ENCODE assay signal across 1 cellular context in the genomic region with DNA sequence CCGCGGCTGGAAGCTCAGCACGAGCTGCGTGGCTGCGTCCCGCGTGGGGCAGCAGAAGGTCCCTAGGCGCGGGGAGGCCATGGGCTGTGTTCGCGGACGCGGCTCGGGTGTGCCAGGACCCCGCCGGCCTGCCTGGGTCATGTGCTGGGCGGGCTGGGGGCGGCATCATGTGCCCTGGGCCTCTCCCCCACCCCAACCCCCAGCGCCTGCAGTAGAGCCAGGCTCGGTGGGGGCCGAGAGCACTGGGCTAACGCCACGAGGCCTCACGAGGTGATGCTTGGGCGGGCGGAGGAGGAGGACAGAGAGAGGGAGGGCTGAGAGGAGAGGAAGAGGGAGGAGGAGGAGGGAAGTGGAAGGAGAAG.
TF ChIP-seq lines count a peak whose summit lies in the region.

A gene (minus strand): TSS at position 111 of the 362 bp plus-strand sequence. CDS start 30 bp downstream, at position 81.

TF ChIP-seq in GM23338, 12 proteins besides CTCF, POLR2A, EP300 and RAD21 (continued from another document):
- TF ChIP-seq, protein P1, sequence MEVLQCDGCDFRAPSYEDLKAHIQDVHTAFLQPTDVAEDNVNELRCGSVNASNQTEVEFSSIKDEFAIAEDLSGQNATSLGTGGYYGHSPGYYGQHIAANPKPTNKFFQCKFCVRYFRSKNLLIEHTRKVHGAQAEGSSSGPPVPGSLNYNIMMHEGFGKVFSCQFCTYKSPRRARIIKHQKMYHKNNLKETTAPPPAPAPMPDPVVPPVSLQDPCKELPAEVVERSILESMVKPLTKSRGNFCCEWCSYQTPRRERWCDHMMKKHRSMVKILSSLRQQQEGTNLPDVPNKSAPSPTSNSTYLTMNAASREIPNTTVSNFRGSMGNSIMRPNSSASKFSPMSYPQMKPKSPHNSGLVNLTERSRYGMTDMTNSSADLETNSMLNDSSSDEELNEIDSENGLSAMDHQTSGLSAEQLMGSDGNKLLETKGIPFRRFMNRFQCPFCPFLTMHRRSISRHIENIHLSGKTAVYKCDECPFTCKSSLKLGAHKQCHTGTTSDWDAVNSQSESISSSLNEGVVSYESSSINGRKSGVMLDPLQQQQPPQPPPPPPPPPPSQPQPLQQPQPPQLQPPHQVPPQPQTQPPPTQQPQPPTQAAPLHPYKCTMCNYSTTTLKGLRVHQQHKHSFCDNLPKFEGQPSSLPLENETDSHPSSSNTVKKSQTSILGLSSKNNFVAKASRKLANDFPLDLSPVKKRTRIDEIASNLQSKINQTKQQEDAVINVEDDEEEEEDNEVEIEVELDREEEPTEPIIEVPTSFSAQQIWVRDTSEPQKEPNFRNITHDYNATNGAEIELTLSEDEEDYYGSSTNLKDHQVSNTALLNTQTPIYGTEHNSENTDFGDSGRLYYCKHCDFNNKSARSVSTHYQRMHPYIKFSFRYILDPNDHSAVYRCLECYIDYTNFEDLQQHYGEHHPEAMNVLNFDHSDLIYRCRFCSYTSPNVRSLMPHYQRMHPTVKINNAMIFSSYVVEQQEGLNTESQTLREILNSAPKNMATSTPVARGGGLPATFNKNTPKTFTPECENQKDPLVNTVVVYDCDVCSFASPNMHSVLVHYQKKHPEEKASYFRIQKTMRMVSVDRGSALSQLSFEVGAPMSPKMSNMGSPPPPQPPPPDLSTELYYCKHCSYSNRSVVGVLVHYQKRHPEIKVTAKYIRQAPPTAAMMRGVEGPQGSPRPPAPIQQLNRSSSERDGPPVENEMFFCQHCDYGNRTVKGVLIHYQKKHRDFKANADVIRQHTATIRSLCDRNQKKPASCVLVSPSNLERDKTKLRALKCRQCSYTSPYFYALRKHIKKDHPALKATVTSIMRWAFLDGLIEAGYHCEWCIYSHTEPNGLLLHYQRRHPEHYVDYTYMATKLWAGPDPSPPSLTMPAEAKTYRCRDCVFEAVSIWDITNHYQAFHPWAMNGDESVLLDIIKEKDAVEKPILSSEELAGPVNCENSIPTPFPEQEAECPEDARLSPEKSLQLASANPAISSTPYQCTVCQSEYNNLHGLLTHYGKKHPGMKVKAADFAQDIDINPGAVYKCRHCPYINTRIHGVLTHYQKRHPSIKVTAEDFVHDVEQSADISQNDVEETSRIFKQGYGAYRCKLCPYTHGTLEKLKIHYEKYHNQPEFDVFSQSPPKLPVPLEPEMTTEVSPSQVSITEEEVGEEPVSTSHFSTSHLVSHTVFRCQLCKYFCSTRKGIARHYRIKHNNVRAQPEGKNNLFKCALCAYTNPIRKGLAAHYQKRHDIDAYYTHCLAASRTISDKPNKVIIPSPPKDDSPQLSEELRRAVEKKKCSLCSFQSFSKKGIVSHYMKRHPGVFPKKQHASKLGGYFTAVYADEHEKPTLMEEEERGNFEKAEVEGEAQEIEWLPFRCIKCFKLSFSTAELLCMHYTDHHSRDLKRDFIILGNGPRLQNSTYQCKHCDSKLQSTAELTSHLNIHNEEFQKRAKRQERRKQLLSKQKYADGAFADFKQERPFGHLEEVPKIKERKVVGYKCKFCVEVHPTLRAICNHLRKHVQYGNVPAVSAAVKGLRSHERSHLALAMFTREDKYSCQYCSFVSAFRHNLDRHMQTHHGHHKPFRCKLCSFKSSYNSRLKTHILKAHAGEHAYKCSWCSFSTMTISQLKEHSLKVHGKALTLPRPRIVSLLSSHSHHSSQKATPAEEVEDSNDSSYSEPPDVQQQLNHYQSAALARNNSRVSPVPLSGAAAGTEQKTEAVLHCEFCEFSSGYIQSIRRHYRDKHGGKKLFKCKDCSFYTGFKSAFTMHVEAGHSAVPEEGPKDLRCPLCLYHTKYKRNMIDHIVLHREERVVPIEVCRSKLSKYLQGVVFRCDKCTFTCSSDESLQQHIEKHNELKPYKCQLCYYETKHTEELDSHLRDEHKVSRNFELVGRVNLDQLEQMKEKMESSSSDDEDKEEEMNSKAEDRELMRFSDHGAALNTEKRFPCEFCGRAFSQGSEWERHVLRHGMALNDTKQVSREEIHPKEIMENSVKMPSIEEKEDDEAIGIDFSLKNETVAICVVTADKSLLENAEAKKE (CRISPR knock-in tag; IDR thresholded peaks at IDR 0.05), result no peak
- no peak for TF ChIP-seq EZH2phosphoT487 (IDR thresholded peaks at IDR 0.05; ENCODE audit: unreplicated experiment)
